In the genomic region with DNA sequence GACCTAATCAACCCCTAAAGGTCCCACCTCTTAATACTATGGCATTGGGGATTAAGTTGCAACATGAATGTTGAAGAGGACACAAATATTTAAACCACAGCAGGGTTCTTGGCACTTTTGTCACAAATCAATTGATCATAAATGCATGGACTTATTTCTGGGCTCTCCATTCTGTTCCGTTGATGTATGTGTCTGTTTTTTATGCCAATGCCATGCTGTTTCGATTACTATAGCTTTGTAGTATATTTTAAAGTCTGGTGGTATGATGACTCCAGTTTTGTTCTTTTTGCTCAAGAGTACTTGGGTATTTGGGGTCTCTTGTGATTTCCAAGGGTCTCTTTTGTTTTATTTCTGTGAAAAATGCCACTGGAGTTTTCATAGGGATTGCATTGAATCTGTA, we compare ENCODE assay signal across 10 cellular contexts. TPM values are rescaled to one million over a fixed set of nuclear protein-coding genes. Genes with fewer than 3 reads are reported as not detected.
"Had no signal": no experiment of that assay in that cellular context is flagged by ENCODE, and none has a peak within 500 bp of the region (broad histone marks: within the 10 kb centered on the region; RNA-seq: fewer than 3 reads in every experiment).

No MANE protein-coding gene starts in this region.

- H3K4me2 ChIP-seq: GM23338 had no signal

- H3K4me3 ChIP-seq: GM23248, GM23338, HAP-1 had no signal

- FAIRE-seq: H54 had no signal

- H2AFZ ChIP-seq: GM23248, GM23338 had no signal

- ATAC-seq: GM23338 had no signal

- H3K27ac ChIP-seq: GM23248 had no signal

- H3K9ac ChIP-seq: GM23248 had no signal

- H3K4me1 ChIP-seq: HAP-1 had no signal

- DNase-seq: GM23248, GOT3, H7, H9, HCEC 1CT, HFFc6 had no signal

- H3K36me3 ChIP-seq: HAP-1 had no signal

- H3K9me3 ChIP-seq: HAP-1 had no signal

RNA-seq across cellular contexts. Expression of gene PLA2G2A, which starts 34.7 kb away (rescaled TPM):
- total RNA-seq: GM23248, GM23338, H4, H7, HFFc6 had no signal

RNA-seq across cellular contexts. Expression of gene PLA2G5, which starts 55.8 kb away (rescaled TPM):
- total RNA-seq: GM23248, GM23338, H4, H9, HFFc6 had no signal
- polyA plus RNA-seq: GM23338 had no signal
